Comparison of ENCODE assay signal across 17 cellular contexts in genomic region chr16:1366060-1366711, GRCh38.
"Had no signal": no experiment of that assay in that cellular context is flagged by ENCODE, and none has a peak within 500 bp of the region (broad histone marks: within the 10 kb centered on the region; RNA-seq: fewer than 3 reads in every experiment).

No MANE protein-coding gene starts in this region.

- H3K27me3 Mint-ChIP-seq: activated naive CD8-positive, alpha-beta T cell treated with anti-CD3 and anti-CD28 coated beads, Interleukin-2, amount 10 ng/mL, durations not matched to agents 7 days and 5 days; naive B cell had no signal

- H3K4me1 Mint-ChIP-seq: neural progenitor cell had no signal

- H3K36me3 Mint-ChIP-seq: activated naive CD8-positive, alpha-beta T cell treated with anti-CD3 and anti-CD28 coated beads, Interleukin-2, amount 10 ng/mL, durations not matched to agents 7 days and 5 days; naive B cell had no signal

- H3K4me3 Mint-ChIP-seq: activated naive CD8-positive, alpha-beta T cell treated with anti-CD3 and anti-CD28 coated beads, Interleukin-2, amount 10 ng/mL, durations not matched to agents 7 days and 5 days; neural progenitor cell had no signal

- ATAC-seq: left lung, pancreas had no signal

- DNase-seq: activated CD4-positive, alpha-beta T cell treated with anti-CD3 and anti-CD28 coated beads, Interleukin-2, amount 50 U/mL, for 1 hour; activated gamma-delta T cell; activated naive CD8-positive, alpha-beta T cell treated with anti-CD3 and anti-CD28 coated beads, Interleukin-2, amount 10 ng/mL, durations not matched to agents 7 days and 5 days; anterior cingulate cortex; cerebellar nuclear complex; effector CD8-positive, alpha-beta T cell; foreskin fibroblast; hippocampal formation; mammary epithelial cell; naive B cell; sigmoid colon; spleen; thyroid gland had no signal

- H3K27ac ChIP-seq: left lung, neural progenitor cell, pancreas, sigmoid colon, thyroid gland, vagina had no signal

- H3K9me3 Mint-ChIP-seq: activated naive CD8-positive, alpha-beta T cell treated with anti-CD3 and anti-CD28 coated beads, Interleukin-2, amount 10 ng/mL, durations not matched to agents 7 days and 5 days; naive B cell; neural progenitor cell had no signal

- H3K27ac Mint-ChIP-seq: activated naive CD8-positive, alpha-beta T cell treated with anti-CD3 and anti-CD28 coated beads, Interleukin-2, amount 10 ng/mL, durations not matched to agents 7 days and 5 days; neural progenitor cell had no signal
